In the genomic region with DNA sequence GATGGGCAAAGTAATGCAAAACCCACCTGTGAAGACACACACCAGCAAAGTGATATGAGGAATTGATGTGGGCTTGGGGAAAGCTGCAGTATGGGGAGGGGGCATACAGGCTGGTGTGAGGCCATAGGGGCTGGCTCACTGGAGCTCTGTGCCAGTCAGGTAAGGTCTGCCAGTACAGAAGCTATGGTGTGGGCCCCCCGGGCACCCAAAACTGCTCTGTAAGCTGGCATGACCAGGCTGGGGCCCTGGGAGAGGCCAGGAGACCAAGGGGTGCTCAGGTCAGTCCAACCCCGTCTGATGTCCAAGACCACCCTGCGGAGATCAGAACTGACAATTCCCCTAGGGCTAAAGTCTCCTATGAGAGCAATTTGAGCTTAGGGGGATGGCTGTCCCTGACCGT, we compare ENCODE assay signal across 22 cellular contexts.
"Had no signal": no experiment of that assay in that cellular context is flagged by ENCODE, and none has a peak within 500 bp of the region (broad histone marks: within the 10 kb centered on the region; RNA-seq: fewer than 3 reads in every experiment).

No MANE protein-coding gene starts in this region.

- H3K27me3 Mint-ChIP-seq: dendritic cell treated with granulocyte-macrophage colony-stimulating factor and Interleukin-4, amounts not matched to agents 40 ng/mL and 50 ng/mL, for 4 days; effector memory CD8-positive, alpha-beta T cell had no signal

- H3K4me3 ChIP-seq: colonic mucosa, esophagus squamous epithelium, gastroesophageal sphincter, heart left ventricle, hepatocyte, lower lobe of right lung, mucosa of descending colon had no signal

- H3K4me1 ChIP-seq: colonic mucosa, heart left ventricle, lower lobe of right lung had no signal

- H3K36me3 ChIP-seq: colonic mucosa, esophagus squamous epithelium, gastroesophageal sphincter, heart left ventricle, lower lobe of right lung had no signal

- H3K9me3 ChIP-seq: colonic mucosa had no signal

- H3K36me3 Mint-ChIP-seq: immature natural killer cell had no signal

- ATAC-seq: effector memory CD8-positive, alpha-beta T cell; esophagus mucosa; gastroesophageal sphincter; left colon; left lobe of liver; lower lobe of right lung; mucosa of descending colon had no signal

- H3K4me3 Mint-ChIP-seq: dendritic cell treated with granulocyte-macrophage colony-stimulating factor and Interleukin-4, amounts not matched to agents 40 ng/mL and 50 ng/mL, for 4 days; effector memory CD8-positive, alpha-beta T cell; endodermal cell; immature natural killer cell; mesothelial cell of epicardium had no signal

- H3K4me1 Mint-ChIP-seq: endodermal cell, immature natural killer cell, mesothelial cell of epicardium had no signal

- H3K27ac Mint-ChIP-seq: dendritic cell treated with granulocyte-macrophage colony-stimulating factor and Interleukin-4, amounts not matched to agents 40 ng/mL and 50 ng/mL, for 4 days; effector memory CD8-positive, alpha-beta T cell; endodermal cell; immature natural killer cell; mesothelial cell of epicardium had no signal

- DNase-seq: colonic mucosa; cortex of kidney; effector CD8-positive, alpha-beta T cell; effector memory CD8-positive, alpha-beta T cell; endodermal cell; erythroblast; esophagus squamous epithelium; heart left ventricle; immature natural killer cell; islet precursor cell; left colon; left ventricle myocardium superior; lower lobe of right lung; mesenchymal stem cell; mucosa of descending colon had no signal

- H3K27ac ChIP-seq: colonic mucosa, epithelial cell of prostate, esophagus squamous epithelium, gastroesophageal sphincter, heart left ventricle, hepatocyte, lower lobe of right lung had no signal

- H3K27me3 ChIP-seq: colonic mucosa, esophagus squamous epithelium, gastroesophageal sphincter, heart left ventricle, hepatocyte had no signal
